13 cellular contexts compared by ENCODE assay signal in the genomic region with DNA sequence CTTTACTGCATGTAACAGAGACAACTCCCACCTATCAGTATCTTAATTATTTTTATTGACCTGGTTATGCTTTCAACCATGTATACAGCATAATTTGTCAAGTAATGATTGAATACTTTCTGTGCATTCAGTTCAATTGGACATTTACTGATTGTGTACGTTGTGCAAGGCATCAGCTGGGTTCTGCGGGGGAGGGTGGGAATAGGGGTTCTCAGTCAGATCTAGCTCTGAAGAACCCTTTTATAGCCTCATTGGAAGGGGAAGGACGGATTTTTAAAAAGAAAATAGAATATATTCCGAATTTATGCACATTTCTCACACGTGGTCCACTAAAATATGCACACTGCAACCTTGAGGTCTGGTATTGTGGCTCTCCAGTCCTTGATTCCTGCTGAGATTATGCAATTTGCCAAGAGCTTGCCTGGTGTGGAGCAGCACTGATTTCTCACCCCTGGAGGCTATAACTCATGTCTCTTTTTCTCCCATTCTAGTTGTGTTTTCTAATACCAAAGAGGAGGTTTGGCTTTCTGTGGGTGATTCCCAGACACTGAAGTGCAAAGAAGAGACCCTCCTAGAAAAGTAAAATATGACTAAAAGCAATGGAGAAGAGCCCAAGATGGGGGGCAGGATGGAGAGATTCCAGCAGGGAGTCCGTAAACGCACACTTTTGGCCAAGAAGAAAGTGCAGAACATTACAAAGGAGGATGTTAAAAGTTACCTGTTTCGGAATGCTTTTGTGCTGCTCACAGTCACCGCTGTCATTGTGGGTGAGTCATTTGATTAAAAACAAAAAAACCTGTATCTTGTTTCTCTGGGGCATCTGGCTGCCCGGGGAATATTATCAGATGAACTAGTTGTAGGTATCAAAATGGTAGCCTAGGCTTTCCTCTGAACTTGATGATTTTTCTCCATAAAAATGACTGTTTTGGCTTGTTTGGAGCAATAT. TPM values are rescaled to one million over a fixed set of nuclear protein-coding genes. Genes with fewer than 3 reads are reported as not detected.
DNase-seq lines count a peak whose midpoint lies in the region; ATAC-seq and TF ChIP-seq lines count a peak whose summit lies in the region.
"Had no signal": no experiment of that assay in that cellular context is flagged by ENCODE, and none has a peak within 500 bp of the region (broad histone marks: within the 10 kb centered on the region; RNA-seq: fewer than 3 reads in every experiment).

No MANE protein-coding gene starts in this region.

- no peak for TF ChIP-seq POLR2A in transverse colon (IDR thresholded peaks at IDR 0.05)

- no peak for TF ChIP-seq RAD21 in SK-N-SH (IDR thresholded peaks at IDR 0.05; ENCODE audit: low read length)

- no peak for ATAC-seq in HG02840 (IDR thresholded peaks at IDR 0.05; ENCODE audit: low FRiP score, unreplicated experiment)
- ATAC-seq: activated T-cell treated with anti-CD3 and anti-CD28 coated beads, Interleukin-2, amount 50 U/mL, for 4 hours had no signal

- TF ChIP-seq CTCF in astrocyte of the cerebellum (IDR thresholded peaks at IDR 0.05; ENCODE audit: low read depth, low read length, missing control alignments) = no peak
- no peak for TF ChIP-seq CTCF in transverse colon (IDR thresholded peaks at IDR 0.05)
- no peak for TF ChIP-seq CTCF in SK-N-SH (IDR thresholded peaks at IDR 0.05)

- no peaks in the 10 kb centered on the region for H3K79me2 ChIP-seq in SK-N-SH (ENCODE audit: insufficient read depth)

- no peaks in the 10 kb centered on the region for H3F3A ChIP-seq in SK-N-SH (replicated peaks; ENCODE audit: insufficient read depth)

- intact Hi-C loops in transverse colon (cut with DNase I; ENCODE audit: low total_unique reads) = no loop called here

- no peaks in the 10 kb centered on the region for H3K9me3 ChIP-seq in iPS-18c (ENCODE audit: control insufficient read depth, insufficient read depth, low read length)
- H3K9me3 ChIP-seq in subcutaneous abdominal adipose tissue (ENCODE audit: control insufficient read depth in 5 of 5, low read length in 5 of 5) = no peaks in the 10 kb centered on the region
- H3K9me3 ChIP-seq in transverse colon = no peaks in the 10 kb centered on the region
- no peaks in the 10 kb centered on the region for H3K9me3 ChIP-seq in SK-N-SH

- H3K27me3 ChIP-seq in subcutaneous abdominal adipose tissue (ENCODE audit: control insufficient read depth in 5 of 5, insufficient read depth in 4 of 5, low read length in 5 of 5) (no peaks in the 10 kb centered on the region), transverse colon (peaks cover 53% of the 10 kb centered on the region), SK-N-SH (ENCODE audit: insufficient read depth) (peaks cover 53% of the 10 kb centered on the region)

- TF ChIP-seq EP300 in transverse colon (IDR thresholded peaks at IDR 0.05; ENCODE audit: low read depth) (no peak), SK-N-SH (IDR thresholded peaks at IDR 0.05; ENCODE audit: borderline replicate concordance in 1 of 2, low read depth in 1 of 2, low read length in 1 of 2) (no peak)

- CTCF ChIA-PET in SK-N-SH (lab: Yijun Ruan, JAX) = interaction anchor here (0.6 to 1.2 kb wide), 3 partner anchors 27 to 82 kb away, joined by 3 to 5 read pairs (median 3); no protein-coding TSS in a partner anchor

- H3K9ac ChIP-seq in subcutaneous abdominal adipose tissue (ENCODE audit: low read length in 5 of 5) (peak overlapping the region; percentile 63 to 92 (median 88)), SK-N-SH (no peak overlapping the region)

- H3K36me3 ChIP-seq in subcutaneous abdominal adipose tissue (ENCODE audit: control insufficient read depth in 5 of 5, insufficient read depth in 5 of 5, low read length in 5 of 5) (peaks cover 0 to 11% (median 4%) of the 10 kb centered on the region in 5 donors), transverse colon (no peaks in the 10 kb centered on the region), SK-N-SH (replicated peaks in 1 of 2; ENCODE audit: control insufficient read depth in 1 of 2, insufficient read depth in 2 of 2, low read length in 1 of 2) (no peaks in the 10 kb centered on the region)

- no peaks in the 10 kb centered on the region for H3K9me2 ChIP-seq in SK-N-SH

- in situ Hi-C loops in astrocyte of the cerebellum (cut with HindIII; ENCODE audit: low sequenced_read_pairs) (no loop called here), transverse colon (cut with MboI; ENCODE audit: low pct_ligation_motif_present in 1 of 4, low pct_unique_long_range_greater_than_20kb in 1 of 4, low sequenced_read_pairs in 3 of 4) (no loop called here)

- no peaks in the 10 kb centered on the region for H4K20me1 ChIP-seq in SK-N-SH (ENCODE audit: insufficient read depth)

- peak; percentile 25 for DNase-seq in HT1080 (ENCODE audit: low read depth)
- DNase-seq in astrocyte of the cerebellum (ENCODE audit: low read depth) = peak; percentile 81
- no peak for DNase-seq in transverse colon
- DNase-seq in inferior parietal cortex (ENCODE audit: extremely low spot score) = no peak
- DNase-seq in SK-N-SH = no peak
- DNase-seq: activated T-cell treated with anti-CD3 and anti-CD28 coated beads, Interleukin-2, amount 50 U/mL, for 4 hours; Karpas-422; RPMI8226 had no signal

- 65 to 75% methylated on average over 8 to 10 of the region's 10 CpGs for WGBS in transverse colon (ENCODE audit: low coverage in 1 of 2), 2 donors
- 20% methylated on average over 10 of the region's 10 CpGs for WGBS in SK-N-SH (ENCODE audit: low lambda C conversion rate)

- H3K4me3 ChIP-seq in astrocyte of the cerebellum (ENCODE audit: low read depth, low read length) (peak overlapping the region; percentile 57), iPS-18c (ENCODE audit: insufficient read depth, low read depth, low read length) (peak overlapping the region; percentile 31; the same call in 1 of the 2 replicates), subcutaneous abdominal adipose tissue (ENCODE audit: low read depth in 1 of 5, low read length in 5 of 5) (peak overlapping the region; percentile 73 to 96 (median 82)), transverse colon (peak overlapping the region in 1 of 4 donors; percentile 43), SK-N-SH (ENCODE audit: low read depth in 2 of 2, low read length in 1 of 2) (no peak overlapping the region)

- no peak overlapping the region for H2AFZ ChIP-seq in SK-N-SH (ENCODE audit: low read depth)

- peaks cover 3 to 54% (median 39%) of the 10 kb centered on the region in 5 donors for H3K4me1 ChIP-seq in subcutaneous abdominal adipose tissue (ENCODE audit: control insufficient read depth in 5 of 5, insufficient read depth in 5 of 5, low read length in 5 of 5)
- peaks cover 0 to 15% (median 6%) of the 10 kb centered on the region in 4 donors for H3K4me1 ChIP-seq in transverse colon
- H3K4me1 ChIP-seq in SK-N-SH (ENCODE audit: control insufficient read depth in 1 of 2, insufficient read depth in 2 of 2, low read depth in 1 of 2, low read length in 1 of 2) = no peaks in the 10 kb centered on the region; a peak in 1 of 4 replicates

- H3K27ac ChIP-seq in subcutaneous abdominal adipose tissue (ENCODE audit: low read depth, low read length) (peak overlapping the region; percentile 94), transverse colon (no peak overlapping the region), SK-N-SH (ENCODE audit: low read depth in 2 of 2, low read length in 1 of 2) (no peak overlapping the region)

- no peak overlapping the region for H3K4me2 ChIP-seq in SK-N-SH

- POLR2A ChIA-PET in SK-N-SH (lab: Yijun Ruan, JAX) = no interaction called here

TF ChIP-seq in SK-N-SH, 30 proteins besides CTCF, POLR2A, EP300 and RAD21 (continues in another document):
- TF ChIP-seq, protein P1, sequence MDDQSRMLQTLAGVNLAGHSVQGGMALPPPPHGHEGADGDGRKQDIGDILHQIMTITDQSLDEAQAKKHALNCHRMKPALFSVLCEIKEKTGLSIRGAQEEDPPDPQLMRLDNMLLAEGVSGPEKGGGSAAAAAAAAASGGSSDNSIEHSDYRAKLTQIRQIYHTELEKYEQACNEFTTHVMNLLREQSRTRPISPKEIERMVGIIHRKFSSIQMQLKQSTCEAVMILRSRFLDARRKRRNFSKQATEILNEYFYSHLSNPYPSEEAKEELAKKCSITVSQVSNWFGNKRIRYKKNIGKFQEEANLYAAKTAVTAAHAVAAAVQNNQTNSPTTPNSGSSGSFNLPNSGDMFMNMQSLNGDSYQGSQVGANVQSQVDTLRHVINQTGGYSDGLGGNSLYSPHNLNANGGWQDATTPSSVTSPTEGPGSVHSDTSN (IDR thresholded peaks at IDR 0.05) = no peak
- TF ChIP-seq FOXJ3 (CRISPR knock-in tag; IDR thresholded peaks at IDR 0.05) (no peak), NRF1 (IDR thresholded peaks at IDR 0.05; ENCODE audit: low read depth, low read length) (no peak), GABPA (IDR thresholded peaks at IDR 0.05; ENCODE audit: low read depth) (no peak), MEF2A (IDR thresholded peaks at IDR 0.05; ENCODE audit: borderline replicate concordance, low read depth) (no peak), RXRA (IDR thresholded peaks at IDR 0.05; ENCODE audit: borderline replicate concordance, low read depth) (no peak), FOSL2 (IDR thresholded peaks at IDR 0.05; ENCODE audit: borderline replicate concordance, low read depth) (no peak)
- TF ChIP-seq, protein P2, sequence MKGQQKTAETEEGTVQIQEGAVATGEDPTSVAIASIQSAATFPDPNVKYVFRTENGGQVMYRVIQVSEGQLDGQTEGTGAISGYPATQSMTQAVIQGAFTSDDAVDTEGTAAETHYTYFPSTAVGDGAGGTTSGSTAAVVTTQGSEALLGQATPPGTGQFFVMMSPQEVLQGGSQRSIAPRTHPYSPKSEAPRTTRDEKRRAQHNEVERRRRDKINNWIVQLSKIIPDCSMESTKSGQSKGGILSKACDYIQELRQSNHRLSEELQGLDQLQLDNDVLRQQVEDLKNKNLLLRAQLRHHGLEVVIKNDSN (IDR thresholded peaks at IDR 0.05; ENCODE audit: borderline replicate concordance, low read depth) = no peak
- TF ChIP-seq, protein P3, sequence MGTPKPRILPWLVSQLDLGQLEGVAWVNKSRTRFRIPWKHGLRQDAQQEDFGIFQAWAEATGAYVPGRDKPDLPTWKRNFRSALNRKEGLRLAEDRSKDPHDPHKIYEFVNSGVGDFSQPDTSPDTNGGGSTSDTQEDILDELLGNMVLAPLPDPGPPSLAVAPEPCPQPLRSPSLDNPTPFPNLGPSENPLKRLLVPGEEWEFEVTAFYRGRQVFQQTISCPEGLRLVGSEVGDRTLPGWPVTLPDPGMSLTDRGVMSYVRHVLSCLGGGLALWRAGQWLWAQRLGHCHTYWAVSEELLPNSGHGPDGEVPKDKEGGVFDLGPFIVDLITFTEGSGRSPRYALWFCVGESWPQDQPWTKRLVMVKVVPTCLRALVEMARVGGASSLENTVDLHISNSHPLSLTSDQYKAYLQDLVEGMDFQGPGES (IDR thresholded peaks at IDR 0.05; ENCODE audit: low read depth, low read length) = no peak

RNA-seq across cellular contexts. Expression of a gene that starts 1.7 kb away (rescaled TPM):
- total RNA-seq in HT1080 (2014; rRNA removed; shearing (Covaris generic)) = 23.7 and 27.1 TPM in 2 replicates
- 4.6 and 4.7 TPM in 2 replicates for polyA plus RNA-seq in HT1080 (2015; cell fraction: cytosol; rRNA removed)
- polyA plus RNA-seq in HT1080 (2015; cell fraction: nucleus; rRNA removed) = 21.9 and 27.9 TPM in 2 replicates
- total RNA-seq in transverse colon = 10 to 100 TPM in 1 of 4 donors, 1 to 10 TPM in 2, under 1 TPM in 1; 0.20 to 16.0 (median 4.1) TPM
- not detected in 2 replicates for polyA plus RNA-seq in SK-N-SH (2012; rRNA removed)
- under 0.01 TPM in 1 of 2 replicates, not detected in the other for polyA plus RNA-seq in SK-N-SH (2012; cell fraction: cytosol; rRNA removed)
- not detected in 2 replicates for polyA plus RNA-seq in SK-N-SH (2012; cell fraction: nucleus; rRNA removed)
- total RNA-seq: endothelial cell of umbilical vein, pulmonary artery endothelial cell had no signal

Comparison
In these comparisons a context has a peak if more than half of its experiments do, and no peak if none do; other contexts are left out.
1. DNase-seq: peak in HT1080 (single experiment) and astrocyte of the cerebellum (single experiment); none in transverse colon (single experiment), inferior parietal cortex (single experiment) and SK-N-SH (single experiment).
2. H3K4me3 ChIP-seq: peak in astrocyte of the cerebellum (single experiment), iPS-18c (single experiment) and subcutaneous abdominal adipose tissue (5 of 5); none in SK-N-SH (0 of 2).